In the genomic region with DNA sequence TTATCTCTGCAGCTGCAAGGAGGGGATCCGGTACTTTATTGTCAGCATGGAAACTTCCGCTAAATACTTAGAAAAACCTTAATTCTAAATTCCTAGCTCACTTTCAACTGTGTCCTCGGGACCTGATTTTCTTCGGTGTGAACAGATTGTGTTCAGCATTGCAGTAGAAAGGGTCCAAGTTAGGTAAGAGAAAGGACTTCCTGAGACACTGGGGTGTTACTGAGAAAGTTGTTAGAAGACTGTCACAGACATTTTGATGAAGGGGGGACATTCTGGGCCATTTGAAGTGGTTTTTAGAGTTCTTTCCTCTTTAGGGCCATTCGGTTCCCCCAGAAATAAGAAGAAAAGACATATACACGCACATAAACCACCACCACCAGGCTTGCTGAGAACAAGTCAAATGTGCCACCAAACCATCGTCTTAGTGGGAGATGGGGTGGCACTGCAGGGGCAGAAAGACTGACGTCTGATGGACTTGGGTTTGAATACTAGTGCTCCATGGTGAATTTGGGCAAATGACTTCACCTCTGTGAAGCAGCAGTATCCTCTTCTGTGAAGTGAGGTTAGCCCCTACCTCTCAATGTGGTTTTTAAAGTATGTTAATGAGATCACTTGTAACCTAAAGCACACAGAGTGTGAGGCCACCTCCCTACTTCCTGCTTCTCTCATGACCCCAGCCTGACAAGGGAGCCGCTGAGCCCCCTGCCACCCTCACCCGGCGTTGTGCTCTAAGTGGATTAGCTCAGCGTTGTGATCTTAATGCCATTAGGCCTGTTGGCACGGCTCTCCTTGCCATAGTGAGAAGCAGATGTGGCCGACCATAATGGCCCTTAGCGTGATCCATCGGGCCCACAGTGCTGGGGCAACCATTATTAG, we compare ENCODE assay signal across 11 cellular contexts. TPM values are rescaled to one million over a fixed set of nuclear protein-coding genes. Genes with fewer than 3 reads are reported as not detected.
DNase-seq lines count a peak whose midpoint lies in the region; ATAC-seq, FAIRE-seq and TF ChIP-seq lines count a peak whose summit lies in the region.
"Had no signal": no experiment of that assay in that cellular context is flagged by ENCODE, and none has a peak within 500 bp of the region (broad histone marks: within the 10 kb centered on the region; RNA-seq: fewer than 3 reads in every experiment).

No MANE protein-coding gene starts in this region.

- no peak overlapping the region for H2BK120ac ChIP-seq in mesenchymal stem cell (ENCODE audit: low read depth, low read length)

- H3K4me1 Mint-ChIP-seq in activated T-helper 2 cell treated with anti-CD3 and anti-CD28 coated beads, Interferon-gamma antibody, Interleukin-2, Interleukin-4, amounts not matched to agents 10 μg/mL and 5 μg/mL and 100 μg/mL, durations not matched to agents 14 hours and 24 hours and 36 hours (ENCODE audit: low read depth): peaks cover 53% of the 10 kb centered on the region

- peak overlapping the region; percentile 9 to 25 for H3K18ac ChIP-seq in mesenchymal stem cell (ENCODE audit: low read depth in 1 of 2, low read length in 2 of 2)

- POLR2A ChIA-PET in PC-9 (lab: Charles Lee; ENCODE audit: unreplicated experiment): no interaction called here

- H3K79me2 ChIP-seq in PC-9 (ENCODE audit: low read depth): no peaks in the 10 kb centered on the region

- no peaks in the 10 kb centered on the region for H3K9me3 Mint-ChIP-seq in activated T-helper 2 cell treated with anti-CD3 and anti-CD28 coated beads, Interferon-gamma antibody, Interleukin-2, Interleukin-4, amounts not matched to agents 10 μg/mL and 5 μg/mL and 100 μg/mL, durations not matched to agents 14 hours and 24 hours and 36 hours

- H4K20me1 ChIP-seq in PC-9 (ENCODE audit: insufficient read depth): no peaks in the 10 kb centered on the region

- H3K9me3 ChIP-seq in heart left ventricle (no peaks in the 10 kb centered on the region), mesenchymal stem cell (ENCODE audit: control insufficient read depth, low read length) (no peaks in the 10 kb centered on the region), PC-9 (ENCODE audit: insufficient read depth, low read depth) (no peaks in the 10 kb centered on the region)

- peak overlapping the region; percentile 63 for H3K27ac Mint-ChIP-seq in activated T-helper 2 cell treated with anti-CD3 and anti-CD28 coated beads, Interferon-gamma antibody, Interleukin-2, Interleukin-4, amounts not matched to agents 10 μg/mL and 5 μg/mL and 100 μg/mL, durations not matched to agents 14 hours and 24 hours and 36 hours

- peak overlapping the region; percentile 4 to 69 for H2BK12ac ChIP-seq in mesenchymal stem cell (ENCODE audit: low read length in 2 of 2)

- 71 to 84% (median 73%) methylated on average over 16 of the region's 16 CpGs for WGBS in heart left ventricle, 4 donors
- 61% methylated on average over 13 of the region's 16 CpGs for WGBS in mesenchymal stem cell

- H3K4me3 ChIP-seq in heart left ventricle: peak overlapping the region in 2 of 12 donors; percentile 20 to 26
- H3K4me3 ChIP-seq in mesenchymal stem cell (ENCODE audit: insufficient read depth in 1 of 2, low read depth in 1 of 2, low read length in 2 of 2): no peak overlapping the region
- no peak overlapping the region for H3K4me3 ChIP-seq in PC-9
- H3K4me3 ChIP-seq: GM12878 had no signal

- no TSS peak for BruUV-seq in PC-9 (replicated peaks; lab: Mats Ljungman, UMichigan)

- no peak overlapping the region for H4K91ac ChIP-seq in mesenchymal stem cell (ENCODE audit: low read length)

- H3K36me3 ChIP-seq in heart left ventricle (peaks cover 0 to 42% (median 13%) of the 10 kb centered on the region in 9 donors), mesenchymal stem cell (ENCODE audit: control insufficient read depth in 1 of 2, insufficient read depth in 2 of 2, low read depth in 1 of 2, low read length in 2 of 2) (no peaks in the 10 kb centered on the region), PC-9 (ENCODE audit: low read depth) (no peaks in the 10 kb centered on the region)

- no peak overlapping the region for H3K4me3 Mint-ChIP-seq in activated T-helper 2 cell treated with anti-CD3 and anti-CD28 coated beads, Interferon-gamma antibody, Interleukin-2, Interleukin-4, amounts not matched to agents 10 μg/mL and 5 μg/mL and 100 μg/mL, durations not matched to agents 14 hours and 24 hours and 36 hours (ENCODE audit: low read depth)

- no peak for TF ChIP-seq CTCF in heart left ventricle (IDR thresholded peaks at IDR 0.05)
- TF ChIP-seq CTCF in PC-9 (conservative IDR thresholded peaks at IDR 0.05): no peak

- H3K27me3 Mint-ChIP-seq in activated T-helper 2 cell treated with anti-CD3 and anti-CD28 coated beads, Interferon-gamma antibody, Interleukin-2, Interleukin-4, amounts not matched to agents 10 μg/mL and 5 μg/mL and 100 μg/mL, durations not matched to agents 14 hours and 24 hours and 36 hours (ENCODE audit: low read depth): peaks cover 27% of the 10 kb centered on the region

- no peak overlapping the region for H3K23ac ChIP-seq in mesenchymal stem cell (ENCODE audit: low read length in 2 of 2)

- no peak overlapping the region for H3K4me2 ChIP-seq in mesenchymal stem cell (ENCODE audit: low read length, poor library complexity, severe bottlenecking)
- H3K4me2 ChIP-seq in PC-9: no peak overlapping the region

- no peak overlapping the region for H3K4ac ChIP-seq in mesenchymal stem cell (ENCODE audit: low read depth in 1 of 2, low read length in 2 of 2)

- no peaks in the 10 kb centered on the region for H3K36me3 Mint-ChIP-seq in activated T-helper 2 cell treated with anti-CD3 and anti-CD28 coated beads, Interferon-gamma antibody, Interleukin-2, Interleukin-4, amounts not matched to agents 10 μg/mL and 5 μg/mL and 100 μg/mL, durations not matched to agents 14 hours and 24 hours and 36 hours (ENCODE audit: low read depth)

- ATAC-seq in heart left ventricle: no peak
- no peak for ATAC-seq in left cardiac atrium
- ATAC-seq in GM21619 (IDR thresholded peaks at IDR 0.05; ENCODE audit: unreplicated experiment): no peak
- ATAC-seq: GM12878 had no signal

- H3F3A ChIP-seq in PC-9 (ENCODE audit: insufficient read depth, low read depth): no peaks in the 10 kb centered on the region

- H3K14ac ChIP-seq in mesenchymal stem cell (ENCODE audit: low read length in 2 of 2): no peak overlapping the region

- no peak overlapping the region for H2AK5ac ChIP-seq in mesenchymal stem cell (ENCODE audit: low read length, severe bottlenecking)

- CTCF ChIA-PET in PC-9 (lab: Charles Lee): no interaction called here

- H2BK5ac ChIP-seq in mesenchymal stem cell (ENCODE audit: low read depth, low read length, poor library complexity, severe bottlenecking): no peak overlapping the region

- H3K27ac ChIP-seq in heart left ventricle: peak overlapping the region in 11 of 12 donors; percentile 35 to 92 (median 80)
- no peak overlapping the region for H3K27ac ChIP-seq in mesenchymal stem cell (ENCODE audit: low read length, poor library complexity, severe bottlenecking)
- no peak overlapping the region for H3K27ac ChIP-seq in PC-9

- no peak overlapping the region for H4K8ac ChIP-seq in mesenchymal stem cell (ENCODE audit: low read length)

- FAIRE-seq in urothelium cell line (lab: Jason Lieb, UNC): peak; percentile 56
- FAIRE-seq: colon, GM12878 had no signal

- intact Hi-C loops in heart left ventricle (cut with DNase I) (loop anchor here in 2 of 10 donors (5.0 kb wide), 2 partner anchors 34 to 54 kb away; no protein-coding TSS in a partner anchor), left cardiac atrium (cut with DNase I) (loop anchor here in 1 of 2 donors (5.0 kb wide), 1 partner anchor 89 kb away; no protein-coding TSS in a partner anchor), PC-9 (cut with micrococcal nuclease; ENCODE audit: unreplicated experiment) (no loop called here)
- intact Hi-C loops in activated T-helper 2 cell treated with anti-CD3 and anti-CD28 coated beads, Interferon-gamma antibody, Interleukin-2, Interleukin-4, amounts not matched to agents 10 μg/mL and 5 μg/mL and 100 μg/mL, durations not matched to agents 14 hours and 24 hours and 36 hours (cut with micrococcal nuclease): no loop called here

- no peak overlapping the region for H2AFZ ChIP-seq in mesenchymal stem cell (ENCODE audit: low read depth, low read length)
- H2AFZ ChIP-seq in PC-9: no peak overlapping the region

- H3K79me1 ChIP-seq in mesenchymal stem cell (replicated peaks; ENCODE audit: low read length, poor library complexity, severe bottlenecking): no peaks in the 10 kb centered on the region

- no peaks in the 10 kb centered on the region for H3K27me3 ChIP-seq in heart left ventricle
- peaks cover 50 to 58% of the 10 kb centered on the region in 2 experiments for H3K27me3 ChIP-seq in mesenchymal stem cell (ENCODE audit: control insufficient read depth in 1 of 2, insufficient read depth in 1 of 2, low read length in 2 of 2)
- peaks cover 90% of the 10 kb centered on the region for H3K27me3 ChIP-seq in PC-9 (ENCODE audit: insufficient read depth, low read depth)

- no peak for DNase-seq in heart left ventricle
- no peak for DNase-seq in left cardiac atrium
- DNase-seq in activated T-helper 2 cell treated with anti-CD3 and anti-CD28 coated beads, Interferon-gamma antibody, Interleukin-2, Interleukin-4, amounts not matched to agents 10 μg/mL and 5 μg/mL and 100 μg/mL, durations not matched to agents 14 hours and 24 hours and 36 hours (ENCODE audit: low spot score): no peak
- DNase-seq in mesenchymal stem cell: no peak
- no peak for DNase-seq in urothelium cell line (ENCODE audit: low spot score)
- DNase-seq in NCI-H1930 (lab: John Stamatoyannopoulos, UW): no peak
- no peak for DNase-seq in PC-9

- no peak overlapping the region for H3K9ac ChIP-seq in mesenchymal stem cell (ENCODE audit: low read length)

- H3K4me1 ChIP-seq in heart left ventricle: peaks cover 26 to 99% (median 88%) of the 10 kb centered on the region in 12 donors
- no peaks in the 10 kb centered on the region for H3K4me1 ChIP-seq in mesenchymal stem cell (ENCODE audit: control insufficient read depth, insufficient read depth, low read depth, low read length)
- no peaks in the 10 kb centered on the region for H3K4me1 ChIP-seq in PC-9 (replicated peaks; ENCODE audit: insufficient read depth)

- TF ChIP-seq POLR2A in heart left ventricle (IDR thresholded peaks at IDR 0.05): no peak

- H2BK15ac ChIP-seq in mesenchymal stem cell (ENCODE audit: low read depth, poor library complexity, severe bottlenecking): no peak overlapping the region

- H3K9me2 ChIP-seq in PC-9 (ENCODE audit: insufficient read depth): no peaks in the 10 kb centered on the region

RNA-seq across cellular contexts. Expression of a gene that starts 14.2 kb away (rescaled TPM):
- total RNA-seq in heart left ventricle: 100 to 1,000 TPM in 2 of 9 donors, 10 to 100 TPM in 7; 15.3 to 130 (median 62.8) TPM
- 10 to 100 TPM; 44.0 to 86.1 TPM for polyA plus RNA-seq in heart left ventricle
- total RNA-seq in left cardiac atrium: 10 to 100 TPM; 65.2 to 79.5 TPM
- total RNA-seq in activated T-helper 2 cell treated with anti-CD3 and anti-CD28 coated beads, Interferon-gamma antibody, Interleukin-2, Interleukin-4, amounts not matched to agents 10 μg/mL and 5 μg/mL and 100 μg/mL, durations not matched to agents 14 hours and 24 hours and 36 hours: 2.8 and 2.9 TPM in 2 replicates
- 2.4 TPM for polyA plus RNA-seq in mesenchymal stem cell (2013, experiment 1 of 2)
- 2.1 TPM for polyA plus RNA-seq in mesenchymal stem cell (2013, experiment 2 of 2)
- total RNA-seq in PC-9 (2021): 0.25 and 0.44 TPM in 2 replicates
- polyA plus RNA-seq: BJ, GM12878 had no signal

Comparison
In these comparisons a context has a peak if more than half of its experiments do, and no peak if none do; other contexts are left out.
1. H3K27ac ChIP-seq: peak in heart left ventricle (11 of 12); none in mesenchymal stem cell (single experiment) and PC-9 (single experiment).